In the genomic region with DNA sequence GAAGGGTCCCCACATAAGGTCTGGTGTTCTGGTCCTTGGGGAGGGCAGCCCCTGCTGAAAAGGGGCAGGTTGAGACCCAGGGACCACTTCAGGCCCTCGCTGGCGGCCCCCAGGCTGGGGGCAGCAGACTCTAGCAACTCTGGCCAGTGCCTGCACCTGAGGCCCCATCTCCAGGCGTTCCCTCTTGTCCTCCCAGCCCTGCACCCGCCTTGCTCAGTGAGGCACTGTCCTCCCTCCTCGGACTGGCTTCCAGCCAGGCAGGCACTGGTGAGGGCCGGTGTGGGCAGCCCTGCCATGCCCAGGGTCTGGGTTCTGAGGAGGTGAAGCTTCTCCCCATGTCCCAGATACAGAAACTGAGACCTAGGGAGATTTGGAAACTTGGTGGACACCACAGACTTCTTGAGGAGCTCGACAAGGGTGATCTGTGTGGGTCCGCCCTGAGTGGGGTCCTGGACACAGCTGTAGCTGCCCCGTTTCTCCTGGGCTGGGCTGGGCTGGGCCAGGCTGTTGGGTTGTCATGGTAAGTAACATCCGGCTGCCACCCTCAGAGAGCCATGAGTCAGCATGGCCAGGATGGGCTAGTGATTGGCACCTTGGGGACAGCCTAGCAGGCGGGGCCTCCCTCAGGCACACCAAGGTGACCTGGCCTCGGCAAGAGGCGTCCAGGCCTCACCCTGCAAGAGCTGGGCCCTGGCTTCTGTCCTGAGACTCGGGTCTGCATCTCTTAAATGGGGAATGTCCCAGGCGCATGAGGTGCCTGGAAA, we compare ENCODE assay signal across 1 cellular context.
TF ChIP-seq lines count a peak whose summit lies in the region.

No MANE protein-coding gene starts in this region.

TF ChIP-seq in K562, 482 proteins besides CTCF, POLR2A, EP300 and RAD21:
- TF ChIP-seq, protein P1, sequence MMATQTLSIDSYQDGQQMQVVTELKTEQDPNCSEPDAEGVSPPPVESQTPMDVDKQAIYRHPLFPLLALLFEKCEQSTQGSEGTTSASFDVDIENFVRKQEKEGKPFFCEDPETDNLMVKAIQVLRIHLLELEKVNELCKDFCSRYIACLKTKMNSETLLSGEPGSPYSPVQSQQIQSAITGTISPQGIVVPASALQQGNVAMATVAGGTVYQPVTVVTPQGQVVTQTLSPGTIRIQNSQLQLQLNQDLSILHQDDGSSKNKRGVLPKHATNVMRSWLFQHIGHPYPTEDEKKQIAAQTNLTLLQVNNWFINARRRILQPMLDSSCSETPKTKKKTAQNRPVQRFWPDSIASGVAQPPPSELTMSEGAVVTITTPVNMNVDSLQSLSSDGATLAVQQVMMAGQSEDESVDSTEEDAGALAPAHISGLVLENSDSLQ (IDR thresholded peaks at IDR 0.05), result 0 out of 2 replicates have a peak, but pooled peaks have one; percentile 17
- TF ChIP-seq SIN3A (IDR thresholded peaks at IDR 0.05; ENCODE audit: borderline replicate concordance in 2 of 2, control insufficient read depth in 1 of 2, low read depth in 2 of 2, low read length in 2 of 2) (no peak), NCOA1 (IDR thresholded peaks at IDR 0.05; ENCODE audit: low read depth) (no peak), EHMT2 (IDR thresholded peaks at IDR 0.05) (no peak), LCOR (CRISPR knock-in tag; IDR thresholded peaks at IDR 0.05) (0 out of 2 replicates have a peak, but pooled peaks have one; percentile 14), NFYB (IDR thresholded peaks at IDR 0.05; ENCODE audit: extremely low read depth, insufficient read length) (no peak), POLR2G (IDR thresholded peaks at IDR 0.05; ENCODE audit: low read depth, low read length) (peak; percentile 62), ZNF316 (IDR thresholded peaks at IDR 0.05) (peak; percentile 35; the same call in 1 of the 2 replicates)
- TF ChIP-seq, protein P2, sequence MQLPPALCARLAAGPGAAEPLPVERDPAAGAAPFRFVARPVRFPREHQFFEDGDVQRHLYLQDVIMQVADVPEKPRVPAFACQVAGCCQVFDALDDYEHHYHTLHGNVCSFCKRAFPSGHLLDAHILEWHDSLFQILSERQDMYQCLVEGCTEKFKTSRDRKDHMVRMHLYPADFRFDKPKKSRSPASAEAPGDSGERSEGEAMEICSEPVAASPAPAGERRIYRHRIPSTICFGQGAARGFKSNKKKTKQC (CRISPR knock-in tag; IDR thresholded peaks at IDR 0.05), result 0 out of 2 replicates have a peak, but pooled peaks have one; percentile 6
- TF ChIP-seq, protein P3, sequence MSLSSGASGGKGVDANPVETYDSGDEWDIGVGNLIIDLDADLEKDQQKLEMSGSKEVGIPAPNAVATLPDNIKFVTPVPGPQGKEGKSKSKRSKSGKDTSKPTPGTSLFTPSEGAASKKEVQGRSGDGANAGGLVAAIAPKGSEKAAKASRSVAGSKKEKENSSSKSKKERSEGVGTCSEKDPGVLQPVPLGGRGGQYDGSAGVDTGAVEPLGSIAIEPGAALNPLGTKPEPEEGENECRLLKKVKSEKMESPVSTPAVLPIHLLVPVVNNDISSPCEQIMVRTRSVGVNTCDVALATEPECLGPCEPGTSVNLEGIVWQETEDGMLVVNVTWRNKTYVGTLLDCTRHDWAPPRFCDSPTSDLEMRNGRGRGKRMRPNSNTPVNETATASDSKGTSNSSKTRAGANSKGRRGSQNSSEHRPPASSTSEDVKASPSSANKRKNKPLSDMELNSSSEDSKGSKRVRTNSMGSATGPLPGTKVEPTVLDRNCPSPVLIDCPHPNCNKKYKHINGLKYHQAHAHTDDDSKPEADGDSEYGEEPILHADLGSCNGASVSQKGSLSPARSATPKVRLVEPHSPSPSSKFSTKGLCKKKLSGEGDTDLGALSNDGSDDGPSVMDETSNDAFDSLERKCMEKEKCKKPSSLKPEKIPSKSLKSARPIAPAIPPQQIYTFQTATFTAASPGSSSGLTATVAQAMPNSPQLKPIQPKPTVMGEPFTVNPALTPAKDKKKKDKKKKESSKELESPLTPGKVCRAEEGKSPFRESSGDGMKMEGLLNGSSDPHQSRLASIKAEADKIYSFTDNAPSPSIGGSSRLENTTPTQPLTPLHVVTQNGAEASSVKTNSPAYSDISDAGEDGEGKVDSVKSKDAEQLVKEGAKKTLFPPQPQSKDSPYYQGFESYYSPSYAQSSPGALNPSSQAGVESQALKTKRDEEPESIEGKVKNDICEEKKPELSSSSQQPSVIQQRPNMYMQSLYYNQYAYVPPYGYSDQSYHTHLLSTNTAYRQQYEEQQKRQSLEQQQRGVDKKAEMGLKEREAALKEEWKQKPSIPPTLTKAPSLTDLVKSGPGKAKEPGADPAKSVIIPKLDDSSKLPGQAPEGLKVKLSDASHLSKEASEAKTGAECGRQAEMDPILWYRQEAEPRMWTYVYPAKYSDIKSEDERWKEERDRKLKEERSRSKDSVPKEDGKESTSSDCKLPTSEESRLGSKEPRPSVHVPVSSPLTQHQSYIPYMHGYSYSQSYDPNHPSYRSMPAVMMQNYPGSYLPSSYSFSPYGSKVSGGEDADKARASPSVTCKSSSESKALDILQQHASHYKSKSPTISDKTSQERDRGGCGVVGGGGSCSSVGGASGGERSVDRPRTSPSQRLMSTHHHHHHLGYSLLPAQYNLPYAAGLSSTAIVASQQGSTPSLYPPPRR (CRISPR knock-in tag; IDR thresholded peaks at IDR 0.05; ENCODE audit: borderline replicate concordance), result 0 out of 2 replicates have a peak, but pooled peaks have one; percentile 29
